Comparison of ENCODE assay signal across 11 cellular contexts in genomic region chr19:12667903-12668302, GRCh38. TPM values are rescaled to one million over a fixed set of nuclear protein-coding genes. Genes with fewer than 3 reads are reported as not detected.
DNase-seq lines count a peak whose midpoint lies in the region; ATAC-seq and TF ChIP-seq lines count a peak whose summit lies in the region.
"Had no signal": no experiment of that assay in that cellular context is flagged by ENCODE, and none has a peak within 500 bp of the region (broad histone marks: within the 10 kb centered on the region; RNA-seq: fewer than 3 reads in every experiment).

No MANE protein-coding gene starts in this region.

- CTCF ChIA-PET in activated CD4-positive, alpha-beta T cell treated with anti-CD3 and anti-CD28 coated beads, Interleukin-2, amount 10 ng/mL, durations not matched to agents 7 days and 5 days (lab: Charles Lee): interaction anchor here (1.0 kb wide), 1 partner anchor 28 kb away, joined by 4 read pairs; no protein-coding TSS in a partner anchor

- peaks cover 63% of the 10 kb centered on the region for H3K4me1 Mint-ChIP-seq in activated CD4-positive, alpha-beta T cell treated with anti-CD3 and anti-CD28 coated beads, Interleukin-2, amount 10 ng/mL, durations not matched to agents 7 days and 5 days

- ATAC-seq in gastroesophageal sphincter (no peak), HG03442 (IDR thresholded peaks at IDR 0.05; ENCODE audit: unreplicated experiment) (no peak)

- H3K27ac Mint-ChIP-seq in activated CD4-positive, alpha-beta T cell treated with anti-CD3 and anti-CD28 coated beads, Interleukin-2, amount 10 ng/mL, durations not matched to agents 7 days and 5 days: peak overlapping the region; percentile 99

- H3K27me3 ChIP-seq in gastroesophageal sphincter (no peaks in the 10 kb centered on the region), smooth muscle cell (ENCODE audit: low read depth) (no peaks in the 10 kb centered on the region)

- no peaks in the 10 kb centered on the region for H4K20me1 ChIP-seq in smooth muscle cell (ENCODE audit: low read depth)

- H3K27me3 Mint-ChIP-seq in activated CD4-positive, alpha-beta T cell treated with anti-CD3 and anti-CD28 coated beads, Interleukin-2, amount 10 ng/mL, durations not matched to agents 7 days and 5 days: no peaks in the 10 kb centered on the region

- H3K79me2 ChIP-seq in smooth muscle cell (ENCODE audit: low read depth): peaks cover 30% of the 10 kb centered on the region

- peaks cover 30% of the 10 kb centered on the region for H3K36me3 Mint-ChIP-seq in activated CD4-positive, alpha-beta T cell treated with anti-CD3 and anti-CD28 coated beads, Interleukin-2, amount 10 ng/mL, durations not matched to agents 7 days and 5 days (ENCODE audit: low read depth)

- TF ChIP-seq CTCF in WI38 (IDR thresholded peaks at IDR 0.05; ENCODE audit: low read depth, low read length) (no peak), gastroesophageal sphincter (IDR thresholded peaks at IDR 0.05) (no peak), smooth muscle cell (IDR thresholded peaks at IDR 0.05; ENCODE audit: borderline replicate concordance, insufficient read depth, poor library complexity, severe bottlenecking) (no peak)

- H3K27ac ChIP-seq in gastroesophageal sphincter: peak overlapping the region in 3 of 4 donors; percentile 92 to 98 (median 95)
- H3K27ac ChIP-seq in smooth muscle cell (ENCODE audit: low read depth): peak overlapping the region; percentile 83

- H3K4me3 Mint-ChIP-seq in activated CD4-positive, alpha-beta T cell treated with anti-CD3 and anti-CD28 coated beads, Interleukin-2, amount 10 ng/mL, durations not matched to agents 7 days and 5 days: peak overlapping the region; percentile 96

- H3K9me3 Mint-ChIP-seq in activated CD4-positive, alpha-beta T cell treated with anti-CD3 and anti-CD28 coated beads, Interleukin-2, amount 10 ng/mL, durations not matched to agents 7 days and 5 days: no peaks in the 10 kb centered on the region

- 64 to 79% methylated on average over 2 to 3 of the region's 4 CpGs for WGBS in gastroesophageal sphincter (ENCODE audit: low coverage in 1 of 2), 2 donors
- 93% methylated on average over 4 of the region's 4 CpGs for WGBS in smooth muscle cell (ENCODE audit: low lambda C conversion rate)

- peak overlapping the region; percentile 96 for H3K4me2 ChIP-seq in smooth muscle cell

- peaks cover 0 to 41% of the 10 kb centered on the region in 2 donors for H3K36me3 ChIP-seq in gastroesophageal sphincter
- H3K36me3 ChIP-seq in smooth muscle cell (ENCODE audit: low read depth): no peaks in the 10 kb centered on the region
- H3K36me3 ChIP-seq: prostate gland had no signal

- no peak for DNase-seq in activated CD4-positive, alpha-beta T cell treated with anti-CD3 and anti-CD28 coated beads, Interleukin-2, amount 10 ng/mL, durations not matched to agents 7 days and 5 days
- DNase-seq in activated CD4-positive, alpha-beta T cell treated with anti-CD3 and anti-CD28 coated beads for 48 hours: no peak
- DNase-seq in smooth muscle cell (lab: John Stamatoyannopoulos, UW; ENCODE audit: unreplicated experiment) (no peak), NCI-H1417 treated with DMSO at 0.1 percent for 48 hours (lab: John Stamatoyannopoulos, UW) (no peak), NCI-H187 treated with DMSO at 0.1 percent for 48 hours (lab: John Stamatoyannopoulos, UW) (no peak)
- DNase-seq: RPMI8226; stimulated activated CD8-positive, alpha-beta memory T cell treated with anti-CD3 and anti-CD28 coated beads, Interleukin-4, amount 100 ng/mL, for 48 hours had no signal

- H3K9ac ChIP-seq in smooth muscle cell (ENCODE audit: low read depth): peak overlapping the region; percentile 93

- no peaks in the 10 kb centered on the region for H3F3A ChIP-seq in smooth muscle cell (ENCODE audit: low read depth)

- no peak for TF ChIP-seq POLR2A in gastroesophageal sphincter (IDR thresholded peaks at IDR 0.05)

- no peak overlapping the region for H2AFZ ChIP-seq in smooth muscle cell (ENCODE audit: low read depth)

- H3K9me3 ChIP-seq in gastroesophageal sphincter: no peaks in the 10 kb centered on the region
- no peaks in the 10 kb centered on the region for H3K9me3 ChIP-seq in smooth muscle cell (replicated peaks; ENCODE audit: low read depth)
- H3K9me3 ChIP-seq: prostate gland had no signal

- no peak for TF ChIP-seq EP300 in gastroesophageal sphincter (IDR thresholded peaks at IDR 0.05)

- POLR2A ChIA-PET in activated CD4-positive, alpha-beta T cell treated with anti-CD3 and anti-CD28 coated beads, Interleukin-2, amount 10 ng/mL, durations not matched to agents 7 days and 5 days (lab: Charles Lee): no interaction called here

- H3K4me3 ChIP-seq in WI38 (ENCODE audit: low read depth, low read length) (peak overlapping the region; percentile 95), gastroesophageal sphincter (peak overlapping the region in 1 of 2 donors; percentile 85), smooth muscle cell (no peak overlapping the region)

- peaks cover 0 to 69% (median 35%) of the 10 kb centered on the region in 3 donors for H3K4me1 ChIP-seq in gastroesophageal sphincter
- peaks cover 13% of the 10 kb centered on the region for H3K4me1 ChIP-seq in smooth muscle cell (ENCODE audit: low read depth)

RNA-seq across cellular contexts. Expression of gene WDR83, which starts 1.3 kb away (rescaled TPM):
- 10 to 100 TPM; 14.4 to 19.6 TPM for total RNA-seq in activated CD4-positive, alpha-beta T cell treated with anti-CD3 and anti-CD28 coated beads, Interleukin-2, amount 10 ng/mL, durations not matched to agents 7 days and 5 days
- total RNA-seq in gastroesophageal sphincter (10 to 100 TPM in 3 of 4 donors, 1 to 10 TPM in 1; 8.8 to 19.8 (median 15.5) TPM), smooth muscle cell (4.8 and 12.4 TPM in 2 replicates)
- 21.6 TPM in 2 replicates for polyA plus RNA-seq in smooth muscle cell

RNA-seq across cellular contexts. Expression of gene MAN2B1, which starts 1.4 kb away (rescaled TPM):
- total RNA-seq in activated CD4-positive, alpha-beta T cell treated with anti-CD3 and anti-CD28 coated beads, Interleukin-2, amount 10 ng/mL, durations not matched to agents 7 days and 5 days: 100 to 1,000 TPM; 130 to 143 TPM
- total RNA-seq in gastroesophageal sphincter (10 to 100 TPM; 61.3 to 98.1 (median 70.8) TPM), smooth muscle cell (69.2 and 77.9 TPM in 2 replicates)
- 46.1 and 51.0 TPM in 2 replicates for polyA plus RNA-seq in smooth muscle cell

RNA-seq across cellular contexts. Expression of gene DHPS, which starts 13.8 kb away (rescaled TPM):
- 100 to 1,000 TPM in 1 of 2 experiments, 10 to 100 TPM in 1; 89.9 to 102 TPM for total RNA-seq in activated CD4-positive, alpha-beta T cell treated with anti-CD3 and anti-CD28 coated beads, Interleukin-2, amount 10 ng/mL, durations not matched to agents 7 days and 5 days
- total RNA-seq in gastroesophageal sphincter (100 to 1,000 TPM in 1 of 4 donors, 10 to 100 TPM in 3; 77.3 to 122 (median 92.1) TPM), smooth muscle cell (44.0 and 67.6 TPM in 2 replicates)
- polyA plus RNA-seq in smooth muscle cell: 43.9 and 57.3 TPM in 2 replicates

RNA-seq across cellular contexts. Expression of gene GNG14, which starts 19.9 kb away (rescaled TPM):
- not detected for total RNA-seq in activated CD4-positive, alpha-beta T cell treated with anti-CD3 and anti-CD28 coated beads, Interleukin-2, amount 10 ng/mL, durations not matched to agents 7 days and 5 days
- total RNA-seq in gastroesophageal sphincter (not detected), smooth muscle cell (not detected in 2 replicates)
- 2.0 TPM in 1 of 2 replicates, not detected in the other for polyA plus RNA-seq in smooth muscle cell
- total RNA-seq: prostate gland had no signal

RNA-seq across cellular contexts. Expression of gene FBXW9, which starts 28.5 kb away (rescaled TPM):
- total RNA-seq in activated CD4-positive, alpha-beta T cell treated with anti-CD3 and anti-CD28 coated beads, Interleukin-2, amount 10 ng/mL, durations not matched to agents 7 days and 5 days: 1 to 10 TPM; 5.3 to 5.9 TPM
- 1 to 10 TPM; 3.8 to 7.5 (median 4.1) TPM for total RNA-seq in gastroesophageal sphincter
- total RNA-seq in smooth muscle cell: 9.1 and 9.5 TPM in 2 replicates
- polyA plus RNA-seq in smooth muscle cell: 16.7 and 17.3 TPM in 2 replicates
